Comparison of ENCODE assay signal across 2 cellular contexts in the genomic region with DNA sequence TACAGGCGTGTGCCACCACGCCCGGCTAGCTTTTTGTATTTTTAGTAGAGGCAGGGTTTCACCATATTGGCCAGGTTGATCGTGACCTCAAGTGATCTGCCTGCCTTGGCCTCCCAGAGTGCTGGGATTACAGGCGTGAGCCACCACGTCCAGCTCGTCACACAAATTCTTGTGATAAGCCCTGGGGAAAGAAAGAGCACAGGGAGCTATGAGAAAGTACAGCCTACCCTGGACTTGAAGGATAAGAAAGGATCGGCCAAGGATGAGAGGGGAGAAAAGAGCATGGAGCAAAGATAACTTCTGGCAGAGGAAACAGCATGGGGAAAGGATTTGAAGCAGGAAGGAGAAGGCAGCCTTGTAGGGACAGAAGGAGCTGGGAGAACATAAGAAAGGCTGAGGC.
TF ChIP-seq lines count a peak whose summit lies in the region.

No MANE protein-coding gene starts in this region.

TF ChIP-seq in IMR-90, 13 proteins besides CTCF, POLR2A, EP300 and RAD21:
- TF ChIP-seq MAFK (IDR thresholded peaks at IDR 0.05; ENCODE audit: low read depth, low read length) (no peak), CHD1 (IDR thresholded peaks at IDR 0.05; ENCODE audit: low read depth, low read length) (no peak), ELK1 (IDR thresholded peaks at IDR 0.05; ENCODE audit: borderline replicate concordance, low read depth, low read length) (no peak), RFX5 (IDR thresholded peaks at IDR 0.05; ENCODE audit: low read depth, low read length) (no peak)

TF ChIP-seq in H1, 55 proteins besides CTCF, POLR2A, EP300 and RAD21:
- TF ChIP-seq SIN3A (conservative IDR thresholded peaks at IDR 0.05 in 1 of 2, IDR thresholded peaks at IDR 0.05 in 1 of 2; ENCODE audit: low read depth in 1 of 2, low read length in 2 of 2) (no peak), RNF2 (IDR thresholded peaks at IDR 0.05; ENCODE audit: borderline replicate concordance, low read depth, low read length, missing control alignments, poor library complexity, severe bottlenecking) (no peak), CREB1 (IDR thresholded peaks at IDR 0.05) (no peak), SRF (IDR thresholded peaks at IDR 0.05; ENCODE audit: low read depth, low read length) (no peak), BRCA1 (IDR thresholded peaks at IDR 0.05; ENCODE audit: low read depth, low read length) (no peak), NANOG (IDR thresholded peaks at IDR 0.05; ENCODE audit: insufficient read depth, low read depth, low read length, poor library complexity, severe bottlenecking) (no peak), SP4 (IDR thresholded peaks at IDR 0.05; ENCODE audit: low read length) (no peak), TBP (IDR thresholded peaks at IDR 0.05; ENCODE audit: low read depth, low read length) (no peak)
